Comparison of ENCODE assay signal across 1 cellular context in genomic region chr6:13814176-13814937, GRCh38.
TF ChIP-seq lines count a peak whose summit lies in the region.

A gene with protein sequence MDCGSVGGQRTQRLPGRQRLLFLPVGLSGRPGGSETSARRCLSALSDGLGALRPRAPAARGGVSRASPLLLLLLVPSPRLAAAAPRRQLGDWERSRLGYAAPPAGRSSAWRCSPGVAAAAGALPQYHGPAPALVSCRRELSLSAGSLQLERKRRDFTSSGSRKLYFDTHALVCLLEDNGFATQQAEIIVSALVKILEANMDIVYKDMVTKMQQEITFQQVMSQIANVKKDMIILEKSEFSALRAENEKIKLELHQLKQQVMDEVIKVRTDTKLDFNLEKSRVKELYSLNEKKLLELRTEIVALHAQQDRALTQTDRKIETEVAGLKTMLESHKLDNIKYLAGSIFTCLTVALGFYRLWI (minus strand): TSS chr6:13814557. CDS start chr6:13814429, 128 bp downstream.

TF ChIP-seq in HEK293, 187 proteins besides CTCF, POLR2A, EP300 and RAD21 (continued from another document and continues in another):
- TF ChIP-seq, protein P1, sequence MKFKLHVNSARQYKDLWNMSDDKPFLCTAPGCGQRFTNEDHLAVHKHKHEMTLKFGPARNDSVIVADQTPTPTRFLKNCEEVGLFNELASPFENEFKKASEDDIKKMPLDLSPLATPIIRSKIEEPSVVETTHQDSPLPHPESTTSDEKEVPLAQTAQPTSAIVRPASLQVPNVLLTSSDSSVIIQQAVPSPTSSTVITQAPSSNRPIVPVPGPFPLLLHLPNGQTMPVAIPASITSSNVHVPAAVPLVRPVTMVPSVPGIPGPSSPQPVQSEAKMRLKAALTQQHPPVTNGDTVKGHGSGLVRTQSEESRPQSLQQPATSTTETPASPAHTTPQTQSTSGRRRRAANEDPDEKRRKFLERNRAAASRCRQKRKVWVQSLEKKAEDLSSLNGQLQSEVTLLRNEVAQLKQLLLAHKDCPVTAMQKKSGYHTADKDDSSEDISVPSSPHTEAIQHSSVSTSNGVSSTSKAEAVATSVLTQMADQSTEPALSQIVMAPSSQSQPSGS (tag by site-specific recombination; IDR thresholded peaks at IDR 0.05; ENCODE audit: low read depth): no peak
- TF ChIP-seq ZNF560 (tag by site-specific recombination; IDR thresholded peaks at IDR 0.05; ENCODE audit: borderline replicate concordance) (no peak), PRDM1 (tag by site-specific recombination; IDR thresholded peaks at IDR 0.05) (no peak), ZNF561 (tag by site-specific recombination; IDR thresholded peaks at IDR 0.05; ENCODE audit: borderline replicate concordance) (peak; percentile 66; the same call in 1 of the 2 replicates), ZNF121 (tag by site-specific recombination; IDR thresholded peaks at IDR 0.05) (no peak), ZNF426 (tag by site-specific recombination; IDR thresholded peaks at IDR 0.05) (no peak), ZNF76 (tag by site-specific recombination; IDR thresholded peaks at IDR 0.05; ENCODE audit: borderline replicate concordance, low read depth) (peak; percentile 58; the same call in 1 of the 2 replicates), OSR2 (tag by site-specific recombination; IDR thresholded peaks at IDR 0.05) (0 out of 2 replicates have a peak, but pooled peaks have one; percentile 20), ZNF138 (tag by site-specific recombination; IDR thresholded peaks at IDR 0.05; ENCODE audit: borderline replicate concordance) (no peak), ZSCAN4 (tag by site-specific recombination; IDR thresholded peaks at IDR 0.05) (no peak), SCRT2 (tag by site-specific recombination; IDR thresholded peaks at IDR 0.05) (peak; percentile 55; the same call in 1 of the 2 replicates), ZNF292 (tag by site-specific recombination; IDR thresholded peaks at IDR 0.05; ENCODE audit: borderline replicate concordance, low read depth) (no peak), WT1 (tag by site-specific recombination; IDR thresholded peaks at IDR 0.05) (no peak), ZNF624 (tag by site-specific recombination; IDR thresholded peaks at IDR 0.05) (no peak), ZNF274 (IDR thresholded peaks at IDR 0.05; ENCODE audit: low read length) (no peak), ZNF274 (tag by site-specific recombination; IDR thresholded peaks at IDR 0.05; ENCODE audit: borderline replicate concordance) (no peak), ZNF571 (tag by site-specific recombination; IDR thresholded peaks at IDR 0.05) (no peak), YY2 (tag by site-specific recombination; IDR thresholded peaks at IDR 0.05) (no peak), ZNF549 (tag by site-specific recombination; IDR thresholded peaks at IDR 0.05) (no peak), ZBTB21 (tag by site-specific recombination; IDR thresholded peaks at IDR 0.05) (no peak), HOXD13 (CRISPR knock-in tag; IDR thresholded peaks at IDR 0.05; ENCODE audit: borderline replicate concordance) (no peak), ZFHX2 (tag by site-specific recombination; conservative IDR thresholded peaks at IDR 0.05) (peak; percentile 72), ZNF670 (tag by site-specific recombination; IDR thresholded peaks at IDR 0.05; ENCODE audit: low read depth) (no peak), ZNF184 (tag by site-specific recombination; IDR thresholded peaks at IDR 0.05) (no peak), ZNF362 (tag by site-specific recombination; IDR thresholded peaks at IDR 0.05) (no peak), ZBTB48 (tag by site-specific recombination; IDR thresholded peaks at IDR 0.05) (no peak), PRDM6 (tag by site-specific recombination; IDR thresholded peaks at IDR 0.05) (no peak), HIC1 (tag by site-specific recombination; IDR thresholded peaks at IDR 0.05) (no peak), ZNF391 (tag by site-specific recombination; IDR thresholded peaks at IDR 0.05; ENCODE audit: borderline replicate concordance, low read depth) (peak; percentile 65; the same call in 1 of the 2 replicates), KLF10 (tag by site-specific recombination; IDR thresholded peaks at IDR 0.05) (peak; percentile 17; the same call in 1 of the 2 replicates), ZNF555 (tag by site-specific recombination; conservative IDR thresholded peaks at IDR 0.05) (no peak), ZNF140 (tag by site-specific recombination; IDR thresholded peaks at IDR 0.05) (no peak), ZNF639 (tag by site-specific recombination; IDR thresholded peaks at IDR 0.05) (no peak), ZNF654 (tag by site-specific recombination; IDR thresholded peaks at IDR 0.05; ENCODE audit: low read depth) (no peak), ZNF548 (tag by site-specific recombination; IDR thresholded peaks at IDR 0.05) (no peak), ZNF621 (tag by site-specific recombination; IDR thresholded peaks at IDR 0.05) (no peak), FEZF1 (tag by site-specific recombination; IDR thresholded peaks at IDR 0.05) (peak; percentile 56), KLF7 (tag by site-specific recombination; IDR thresholded peaks at IDR 0.05; ENCODE audit: borderline replicate concordance) (no peak)
- TF ChIP-seq, protein P2, sequence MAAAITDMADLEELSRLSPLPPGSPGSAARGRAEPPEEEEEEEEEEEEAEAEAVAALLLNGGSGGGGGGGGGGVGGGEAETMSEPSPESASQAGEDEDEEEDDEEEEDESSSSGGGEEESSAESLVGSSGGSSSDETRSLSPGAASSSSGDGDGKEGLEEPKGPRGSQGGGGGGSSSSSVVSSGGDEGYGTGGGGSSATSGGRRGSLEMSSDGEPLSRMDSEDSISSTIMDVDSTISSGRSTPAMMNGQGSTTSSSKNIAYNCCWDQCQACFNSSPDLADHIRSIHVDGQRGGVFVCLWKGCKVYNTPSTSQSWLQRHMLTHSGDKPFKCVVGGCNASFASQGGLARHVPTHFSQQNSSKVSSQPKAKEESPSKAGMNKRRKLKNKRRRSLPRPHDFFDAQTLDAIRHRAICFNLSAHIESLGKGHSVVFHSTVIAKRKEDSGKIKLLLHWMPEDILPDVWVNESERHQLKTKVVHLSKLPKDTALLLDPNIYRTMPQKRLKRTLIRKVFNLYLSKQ (tag by site-specific recombination; IDR thresholded peaks at IDR 0.05; ENCODE audit: borderline replicate concordance): no peak
- TF ChIP-seq, protein P3, sequence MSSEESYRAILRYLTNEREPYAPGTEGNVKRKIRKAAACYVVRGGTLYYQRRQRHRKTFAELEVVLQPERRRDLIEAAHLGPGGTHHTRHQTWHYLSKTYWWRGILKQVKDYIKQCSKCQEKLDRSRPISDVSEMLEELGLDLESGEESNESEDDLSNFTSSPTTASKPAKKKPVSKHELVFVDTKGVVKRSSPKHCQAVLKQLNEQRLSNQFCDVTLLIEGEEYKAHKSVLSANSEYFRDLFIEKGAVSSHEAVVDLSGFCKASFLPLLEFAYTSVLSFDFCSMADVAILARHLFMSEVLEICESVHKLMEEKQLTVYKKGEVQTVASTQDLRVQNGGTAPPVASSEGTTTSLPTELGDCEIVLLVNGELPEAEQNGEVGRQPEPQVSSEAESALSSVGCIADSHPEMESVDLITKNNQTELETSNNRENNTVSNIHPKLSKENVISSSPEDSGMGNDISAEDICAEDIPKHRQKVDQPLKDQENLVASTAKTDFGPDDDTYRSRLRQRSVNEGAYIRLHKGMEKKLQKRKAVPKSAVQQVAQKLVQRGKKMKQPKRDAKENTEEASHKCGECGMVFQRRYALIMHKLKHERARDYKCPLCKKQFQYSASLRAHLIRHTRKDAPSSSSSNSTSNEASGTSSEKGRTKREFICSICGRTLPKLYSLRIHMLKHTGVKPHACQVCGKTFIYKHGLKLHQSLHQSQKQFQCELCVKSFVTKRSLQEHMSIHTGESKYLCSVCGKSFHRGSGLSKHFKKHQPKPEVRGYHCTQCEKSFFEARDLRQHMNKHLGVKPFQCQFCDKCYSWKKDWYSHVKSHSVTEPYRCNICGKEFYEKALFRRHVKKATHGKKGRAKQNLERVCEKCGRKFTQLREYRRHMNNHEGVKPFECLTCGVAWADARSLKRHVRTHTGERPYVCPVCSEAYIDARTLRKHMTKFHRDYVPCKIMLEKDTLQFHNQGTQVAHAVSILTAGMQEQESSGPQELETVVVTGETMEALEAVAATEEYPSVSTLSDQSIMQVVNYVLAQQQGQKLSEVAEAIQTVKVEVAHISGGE (tag by site-specific recombination; conservative IDR thresholded peaks at IDR 0.05; ENCODE audit: low read depth): no peak
- TF ChIP-seq, protein P4, sequence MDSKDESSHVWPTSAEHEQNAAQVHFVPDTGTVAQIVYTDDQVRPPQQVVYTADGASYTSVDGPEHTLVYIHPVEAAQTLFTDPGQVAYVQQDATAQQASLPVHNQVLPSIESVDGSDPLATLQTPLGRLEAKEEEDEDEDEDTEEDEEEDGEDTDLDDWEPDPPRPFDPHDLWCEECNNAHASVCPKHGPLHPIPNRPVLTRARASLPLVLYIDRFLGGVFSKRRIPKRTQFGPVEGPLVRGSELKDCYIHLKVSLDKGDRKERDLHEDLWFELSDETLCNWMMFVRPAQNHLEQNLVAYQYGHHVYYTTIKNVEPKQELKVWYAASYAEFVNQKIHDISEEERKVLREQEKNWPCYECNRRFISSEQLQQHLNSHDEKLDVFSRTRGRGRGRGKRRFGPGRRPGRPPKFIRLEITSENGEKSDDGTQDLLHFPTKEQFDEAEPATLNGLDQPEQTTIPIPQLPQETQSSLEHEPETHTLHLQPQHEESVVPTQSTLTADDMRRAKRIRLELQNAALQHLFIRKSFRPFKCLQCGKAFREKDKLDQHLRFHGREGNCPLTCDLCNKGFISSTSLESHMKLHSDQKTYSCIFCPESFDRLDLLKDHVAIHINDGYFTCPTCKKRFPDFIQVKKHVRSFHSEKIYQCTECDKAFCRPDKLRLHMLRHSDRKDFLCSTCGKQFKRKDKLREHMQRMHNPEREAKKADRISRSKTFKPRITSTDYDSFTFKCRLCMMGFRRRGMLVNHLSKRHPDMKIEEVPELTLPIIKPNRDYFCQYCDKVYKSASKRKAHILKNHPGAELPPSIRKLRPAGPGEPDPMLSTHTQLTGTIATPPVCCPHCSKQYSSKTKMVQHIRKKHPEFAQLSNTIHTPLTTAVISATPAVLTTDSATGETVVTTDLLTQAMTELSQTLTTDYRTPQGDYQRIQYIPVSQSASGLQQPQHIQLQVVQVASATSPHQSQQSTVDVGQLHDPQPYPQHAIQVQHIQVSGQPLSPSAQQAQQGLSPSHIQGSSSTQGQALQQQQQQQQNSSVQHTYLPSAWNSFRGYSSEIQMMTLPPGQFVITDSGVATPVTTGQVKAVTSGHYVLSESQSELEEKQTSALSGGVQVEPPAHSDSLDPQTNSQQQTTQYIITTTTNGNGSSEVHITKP (tag by site-specific recombination; IDR thresholded peaks at IDR 0.05): no peak
